8 cellular contexts compared by ENCODE assay signal in genomic region chr5:158456756-158457155, GRCh38.
DNase-seq lines count a peak whose midpoint lies in the region; ATAC-seq, FAIRE-seq and TF ChIP-seq lines count a peak whose summit lies in the region.

No MANE protein-coding gene starts in this region.

- FAIRE-seq in GM12891 (lab: Jason Lieb, UNC): no peak

- DNase-seq in AG20443 (ENCODE audit: low spot score) (peak; percentile 92), T1000 (lab: John Stamatoyannopoulos, UW) (peak; percentile 76), iris pigment epithelial cell (ENCODE audit: low read depth) (peak; percentile 94), left colon (no peak), GM12891 (ENCODE audit: insufficient read length, low spot score) (no peak)
- DNase-seq in activated naive CD4-positive, alpha-beta T cell treated with anti-CD3 and anti-CD28 coated beads, Interleukin-2, amount 50 U/mL, for 16 hours: no peak

- ATAC-seq in GM19463 (IDR thresholded peaks at IDR 0.05; ENCODE audit: unreplicated experiment) (peak; percentile 72), left colon (no peak), GM21737 (IDR thresholded peaks at IDR 0.05; ENCODE audit: unreplicated experiment) (no peak)

- TF ChIP-seq POLR2A in GM12891 (IDR thresholded peaks at IDR 0.05; ENCODE audit: low read depth, low read length): no peak

- intact Hi-C loops in left colon (cut with DNase I, micrococcal nuclease): no loop called here

TF ChIP-seq in GM12891, 5 proteins besides CTCF, POLR2A, EP300 and RAD21:
- TF ChIP-seq TAF1 (IDR thresholded peaks at IDR 0.05; ENCODE audit: low read depth, low read length): no peak

Comparison
In these comparisons a context has a peak if more than half of its experiments do, and no peak if none do; other contexts are left out.
1. DNase-seq: peak in AG20443 (single experiment), T1000 (single experiment) and iris pigment epithelial cell (single experiment); none in left colon (0 of 2), activated naive CD4-positive, alpha-beta T cell treated with anti-CD3 and anti-CD28 coated beads, Interleukin-2, amount 50 U/mL, for 16 hours (single experiment) and GM12891 (single experiment).